12 cellular contexts compared by ENCODE assay signal in genomic region chr2:10326151-10326616, GRCh38. TPM values are rescaled to one million over a fixed set of nuclear protein-coding genes. Genes with fewer than 3 reads are reported as not detected.
A peak's percentile ranks its signal among the peaks of the same experiment; 100 is the strongest.
DNase-seq lines count a peak whose midpoint lies in the region; ATAC-seq, FAIRE-seq and TF ChIP-seq lines count a peak whose summit lies in the region.
"Had no signal": no experiment of that assay in that cellular context is flagged by ENCODE, and none has a peak within 500 bp of the region (broad histone marks: within the 10 kb centered on the region; RNA-seq: fewer than 3 reads in every experiment).

No MANE protein-coding gene starts in this region.

- H3K79me2 ChIP-seq in PC-9 (ENCODE audit: low read depth): peaks cover 99% of the 10 kb centered on the region

- no peaks in the 10 kb centered on the region for H3K9me2 ChIP-seq in PC-9 (ENCODE audit: insufficient read depth)

- no peak overlapping the region for H3K4me2 ChIP-seq in PC-9

- peaks cover 6% of the 10 kb centered on the region for H3K36me3 Mint-ChIP-seq in effector memory CD8-positive, alpha-beta T cell (ENCODE audit: insufficient read depth)

- no TSS peak for BruUV-seq in PC-9 (replicated peaks; lab: Mats Ljungman, UMichigan)

- H3K27me3 ChIP-seq in PC-9 (ENCODE audit: insufficient read depth, low read depth): no peaks in the 10 kb centered on the region
- H3K27me3 ChIP-seq: sigmoid colon, stomach had no signal

- H3K9me3 ChIP-seq in PC-9 (ENCODE audit: insufficient read depth, low read depth): no peaks in the 10 kb centered on the region
- H3K9me3 ChIP-seq: sigmoid colon, stomach had no signal

- no peak for FAIRE-seq in D721Med (lab: Jason Lieb, UNC)
- FAIRE-seq: A204.1 had no signal

- no peak overlapping the region for H3K27ac ChIP-seq in PC-9
- H3K27ac ChIP-seq: sigmoid colon, VCaP had no signal

- H3F3A ChIP-seq in PC-9 (ENCODE audit: insufficient read depth, low read depth): peaks cover 49% of the 10 kb centered on the region; the same call in 1 of the 2 replicates

- H3K4me1 Mint-ChIP-seq in effector memory CD8-positive, alpha-beta T cell (ENCODE audit: low read depth in 2 of 2): peaks cover 62 to 65% of the 10 kb centered on the region in 2 donors

- no peak overlapping the region for H2AFZ ChIP-seq in PC-9

- POLR2A ChIA-PET in PC-9 (lab: Charles Lee; ENCODE audit: unreplicated experiment): no interaction called here

- no peaks in the 10 kb centered on the region for H3K27me3 Mint-ChIP-seq in effector memory CD8-positive, alpha-beta T cell

- peaks cover 88% of the 10 kb centered on the region for H4K20me1 ChIP-seq in PC-9 (ENCODE audit: insufficient read depth)

- no peak for ATAC-seq in effector memory CD8-positive, alpha-beta T cell (replicated peaks)

- H3K9me3 Mint-ChIP-seq in effector memory CD8-positive, alpha-beta T cell: no peaks in the 10 kb centered on the region

- no peak overlapping the region for H3K4me3 Mint-ChIP-seq in effector memory CD8-positive, alpha-beta T cell

- CTCF ChIA-PET in PC-9 (lab: Charles Lee): no interaction called here

- intact Hi-C loops in PC-9 (cut with micrococcal nuclease; ENCODE audit: unreplicated experiment): no loop called here

- peak overlapping the region; percentile 91 to 95 for H3K27ac Mint-ChIP-seq in effector memory CD8-positive, alpha-beta T cell

- peaks cover 29% of the 10 kb centered on the region for H3K4me1 ChIP-seq in PC-9 (replicated peaks; ENCODE audit: insufficient read depth)

- TF ChIP-seq CTCF in D721Med (IDR thresholded peaks at IDR 0.05; ENCODE audit: insufficient read depth, missing control alignments): no peak
- TF ChIP-seq CTCF in PC-9 (conservative IDR thresholded peaks at IDR 0.05): no peak

- peak; percentile 43 to 46 for DNase-seq in SHP77 (lab: John Stamatoyannopoulos, UW)
- DNase-seq in SHP77 treated with DMSO at 0.1 percent for 48 hours (lab: John Stamatoyannopoulos, UW): no peak
- peak; percentile 77 to 89 for DNase-seq in NCI-H524 (lab: John Stamatoyannopoulos, UW)
- no peak for DNase-seq in effector memory CD8-positive, alpha-beta T cell
- DNase-seq in retina: peak; percentile 33
- no peak for DNase-seq in NOMO-1 treated with DMSO at 0.1 percent for 48 hours (lab: John Stamatoyannopoulos, UW; ENCODE audit: unreplicated experiment)
- no peak for DNase-seq in D721Med (ENCODE audit: insufficient read length, low spot score)
- DNase-seq in PC-9: no peak
- DNase-seq: sigmoid colon, stomach had no signal

- H3K4me3 ChIP-seq in PC-9: no peak overlapping the region
- H3K4me3 ChIP-seq: sigmoid colon, stomach had no signal

- H3K36me3 ChIP-seq in PC-9 (ENCODE audit: low read depth): peaks cover 22% of the 10 kb centered on the region
- H3K36me3 ChIP-seq: sigmoid colon had no signal

RNA-seq across cellular contexts. Expression of gene HPCAL1, which starts 23.5 kb away (rescaled TPM):
- 91.1 and 105 TPM in 2 replicates for total RNA-seq in PC-9 (2021)

Comparison
In these comparisons a context has a peak if more than half of its experiments do, and no peak if none do; other contexts are left out.
1. DNase-seq: peak in SHP77 (2 of 2), NCI-H524 (2 of 2) and retina (single experiment); none in SHP77 treated with DMSO at 0.1 percent for 48 hours (single experiment), effector memory CD8-positive, alpha-beta T cell (0 of 3), NOMO-1 treated with DMSO at 0.1 percent for 48 hours (single experiment), D721Med (single experiment) and PC-9 (0 of 2).